1 cellular context compared by ENCODE assay signal in the genomic region with DNA sequence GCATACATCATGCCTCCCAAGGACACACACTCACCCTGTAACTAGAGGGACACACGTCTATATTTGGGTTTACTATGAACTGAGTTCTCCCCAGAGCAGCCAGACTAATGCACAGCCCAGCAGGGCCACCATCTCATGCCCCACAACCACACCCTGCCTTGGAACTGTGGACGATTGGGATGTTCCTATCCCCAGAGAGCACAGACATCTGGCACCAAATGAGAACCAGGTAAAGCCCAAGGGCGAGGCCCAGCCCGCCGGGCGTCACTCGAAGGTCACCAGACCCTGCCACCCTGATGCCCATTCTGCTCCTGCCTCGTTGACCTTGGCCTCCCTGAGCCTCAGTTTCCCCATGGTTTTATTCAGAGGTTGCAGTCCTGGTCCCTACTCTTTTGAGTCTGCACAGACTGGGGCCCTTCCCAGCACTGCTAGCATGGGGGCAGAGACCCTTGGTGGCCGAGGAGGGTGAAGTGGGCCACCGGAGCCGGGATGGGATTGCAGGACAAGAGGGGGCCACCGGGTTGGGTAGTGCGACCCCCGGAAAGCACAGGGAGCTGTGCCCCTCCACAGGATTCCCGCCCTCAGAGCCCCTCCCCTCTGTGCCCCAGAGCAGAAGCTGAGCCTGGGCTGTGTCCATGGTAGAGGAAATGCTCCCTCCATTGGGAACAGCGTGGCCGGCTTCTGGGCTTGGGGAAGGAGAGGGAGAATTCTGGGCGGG.
TF ChIP-seq lines count a peak whose summit lies in the region.

No MANE protein-coding gene starts in this region.

TF ChIP-seq in WTC11, 78 proteins besides CTCF, POLR2A, EP300 and RAD21 (continued from another document):
- TF ChIP-seq, protein P1, sequence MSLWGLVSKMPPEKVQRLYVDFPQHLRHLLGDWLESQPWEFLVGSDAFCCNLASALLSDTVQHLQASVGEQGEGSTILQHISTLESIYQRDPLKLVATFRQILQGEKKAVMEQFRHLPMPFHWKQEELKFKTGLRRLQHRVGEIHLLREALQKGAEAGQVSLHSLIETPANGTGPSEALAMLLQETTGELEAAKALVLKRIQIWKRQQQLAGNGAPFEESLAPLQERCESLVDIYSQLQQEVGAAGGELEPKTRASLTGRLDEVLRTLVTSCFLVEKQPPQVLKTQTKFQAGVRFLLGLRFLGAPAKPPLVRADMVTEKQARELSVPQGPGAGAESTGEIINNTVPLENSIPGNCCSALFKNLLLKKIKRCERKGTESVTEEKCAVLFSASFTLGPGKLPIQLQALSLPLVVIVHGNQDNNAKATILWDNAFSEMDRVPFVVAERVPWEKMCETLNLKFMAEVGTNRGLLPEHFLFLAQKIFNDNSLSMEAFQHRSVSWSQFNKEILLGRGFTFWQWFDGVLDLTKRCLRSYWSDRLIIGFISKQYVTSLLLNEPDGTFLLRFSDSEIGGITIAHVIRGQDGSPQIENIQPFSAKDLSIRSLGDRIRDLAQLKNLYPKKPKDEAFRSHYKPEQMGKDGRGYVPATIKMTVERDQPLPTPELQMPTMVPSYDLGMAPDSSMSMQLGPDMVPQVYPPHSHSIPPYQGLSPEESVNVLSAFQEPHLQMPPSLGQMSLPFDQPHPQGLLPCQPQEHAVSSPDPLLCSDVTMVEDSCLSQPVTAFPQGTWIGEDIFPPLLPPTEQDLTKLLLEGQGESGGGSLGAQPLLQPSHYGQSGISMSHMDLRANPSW (CRISPR knock-in tag; conservative IDR thresholded peaks at IDR 0.05; ENCODE audit: low read depth): no peak
- TF ChIP-seq ZNF121 (CRISPR knock-in tag; IDR thresholded peaks at IDR 0.05) (no peak), ZNF219 (CRISPR knock-in tag; IDR thresholded peaks at IDR 0.05; ENCODE audit: borderline replicate concordance) (no peak), EMX1 (CRISPR knock-in tag; IDR thresholded peaks at IDR 0.05) (no peak)
TF ChIP-seq in WTC11: peak in this region for 0.
